ENCODE assay signal across 9 cellular contexts in the genomic region with DNA sequence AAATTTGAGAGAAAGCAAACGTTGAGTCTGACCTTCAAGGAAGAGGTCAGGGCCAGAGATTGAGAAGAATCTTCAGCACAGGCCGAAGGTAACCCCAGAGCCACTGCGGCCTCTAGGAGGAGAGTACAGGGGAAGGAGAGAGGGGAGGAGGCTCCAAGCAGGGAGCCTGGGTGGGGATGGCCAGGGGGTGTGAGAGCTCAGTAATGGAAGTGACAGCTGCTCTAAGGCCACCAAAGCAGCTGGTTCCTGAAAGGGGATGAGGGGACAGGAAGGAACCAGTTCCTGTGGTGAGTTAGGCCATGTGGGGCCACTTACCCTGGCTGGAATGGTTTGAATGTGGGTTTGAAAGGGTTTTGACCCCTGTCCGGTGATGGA. TPM values are rescaled to one million over a fixed set of nuclear protein-coding genes. Genes with fewer than 3 reads are reported as not detected.
DNase-seq lines count a peak whose midpoint lies in the region; ATAC-seq, FAIRE-seq and TF ChIP-seq lines count a peak whose summit lies in the region.
"Had no signal": no experiment of that assay in that cellular context is flagged by ENCODE, and none has a peak within 500 bp of the region (broad histone marks: within the 10 kb centered on the region; RNA-seq: fewer than 3 reads in every experiment).

No MANE protein-coding gene starts in this region.

- no peak for TF ChIP-seq EP300 in GM12878 (IDR thresholded peaks at IDR 0.05; ENCODE audit: borderline replicate concordance in 1 of 2, control insufficient read depth in 1 of 2, low read depth in 2 of 2, low read length in 2 of 2)

- RAD21 ChIA-PET in GM12878 (lab: Charles Lee; ENCODE audit: unreplicated experiment) = interaction anchor here (0.8 to 1.4 kb wide), 4 partner anchors 15 to 164 kb away, joined by 3 to 8 read pairs (median 3); no protein-coding TSS in a partner anchor

- CTCF ChIA-PET in GM12878 (lab: Yijun Ruan, JAX) = interaction anchor here (0.6 to 1.5 kb wide), 6 partner anchors 15 to 181 kb away, joined by 4 to 7 read pairs (median 4); no protein-coding TSS in a partner anchor

- FAIRE-seq in GM12878 (lab: Jason Lieb, UNC) (no peak), urothelium cell line (lab: Jason Lieb, UNC) (no peak)

- in situ Hi-C loops in GM12878 (cut with MboI) = no loop called here

- SMC1A ChIA-PET in GM12878 (lab: Charles Lee; ENCODE audit: uncharacterized antibody, unreplicated experiment) = interaction anchor here (0.6 to 1.0 kb wide), 4 partner anchors 43 to 147 kb away, joined by 3 read pairs; partner anchors contain the start of gene PISD

- WGBS in GM12878 (ENCODE audit: insufficient coverage, insufficient replicate concordance, low lambda C conversion rate, missing lambda C conversion rate) = 47% methylated on average over 4 of the region's 4 CpGs

- no peaks in the 10 kb centered on the region for H3K27me3 ChIP-seq in GM12878 (replicated peaks in 1 of 2; ENCODE audit: control insufficient read depth in 2 of 2, insufficient read depth in 2 of 2, low read length in 1 of 2)

- no peaks in the 10 kb centered on the region for H4K20me1 ChIP-seq in GM12878 (ENCODE audit: control insufficient read depth, insufficient read depth)

- H3K4me3 Mint-ChIP-seq in activated naive CD4-positive, alpha-beta T cell treated with anti-CD3 and anti-CD28 coated beads, Interleukin-2, amount 50 U/mL, for 24 hours = no peak overlapping the region
- no peak overlapping the region for H3K4me3 Mint-ChIP-seq in type B pancreatic cell

- no TSS peak for BruUV-seq in GM12878 (replicated peaks; lab: Mats Ljungman, UMichigan)

- no peak for DNase-seq in activated naive CD4-positive, alpha-beta T cell (lab: John Stamatoyannopoulos, UW)
- no peak for DNase-seq in GM12878 (ENCODE audit: low read depth, low spot score)
- no peak for DNase-seq in type B pancreatic cell (ENCODE audit: extremely low spot score, unreplicated experiment)
- no peak for DNase-seq in NCI-H1092 (lab: John Stamatoyannopoulos, UW)
- DNase-seq in DMS153 (lab: John Stamatoyannopoulos, UW) = no peak
- no peak for DNase-seq in urothelium cell line (ENCODE audit: low spot score)

- intact Hi-C loops in GM12878 (cut with micrococcal nuclease; ENCODE audit: unreplicated experiment) = no loop called here

- no peak for TF ChIP-seq RAD21 in GM12878 (IDR thresholded peaks at IDR 0.05; ENCODE audit: insufficient read depth, low read depth, low read length)

- 0 out of 2 replicates have a peak overlapping the region, but pooled peaks have one; percentile 8 for H3K4me2 ChIP-seq in GM12878 (ENCODE audit: control insufficient read depth, insufficient read depth)

- H3K79me2 ChIP-seq in GM12878 (ENCODE audit: control insufficient read depth, insufficient read depth, low read length) = no peaks in the 10 kb centered on the region

- no peaks in the 10 kb centered on the region for H3K9me3 Mint-ChIP-seq in activated naive CD4-positive, alpha-beta T cell treated with anti-CD3 and anti-CD28 coated beads, Interleukin-2, amount 50 U/mL, for 24 hours
- H3K9me3 Mint-ChIP-seq in type B pancreatic cell = no peaks in the 10 kb centered on the region

- no peak overlapping the region for H2AFZ ChIP-seq in GM12878 (ENCODE audit: control insufficient read depth, low read depth, low read length)

- no peaks in the 10 kb centered on the region for H3K27me3 Mint-ChIP-seq in activated naive CD4-positive, alpha-beta T cell treated with anti-CD3 and anti-CD28 coated beads, Interleukin-2, amount 50 U/mL, for 24 hours
- H3K27me3 Mint-ChIP-seq in type B pancreatic cell = no peaks in the 10 kb centered on the region

- peak overlapping the region; percentile 55 for H3K27ac ChIP-seq in GM12878 (ENCODE audit: control insufficient read depth, insufficient read depth)
- H3K27ac ChIP-seq: C4-2B had no signal

- no peak overlapping the region for H3K4me3 ChIP-seq in GM12878

- TF ChIP-seq POLR2A in GM12878 (IDR thresholded peaks at IDR 0.05; ENCODE audit: low read depth, low read length) = no peak

- peak overlapping the region; percentile 88 for H3K27ac Mint-ChIP-seq in activated naive CD4-positive, alpha-beta T cell treated with anti-CD3 and anti-CD28 coated beads, Interleukin-2, amount 50 U/mL, for 24 hours
- H3K27ac Mint-ChIP-seq in type B pancreatic cell = peak overlapping the region; percentile 10

- peaks cover 16% of the 10 kb centered on the region for H3K4me1 ChIP-seq in GM12878 (ENCODE audit: control insufficient read depth, insufficient read depth, low read length)

- peaks cover 16% of the 10 kb centered on the region for H3K4me1 Mint-ChIP-seq in activated naive CD4-positive, alpha-beta T cell treated with anti-CD3 and anti-CD28 coated beads, Interleukin-2, amount 50 U/mL, for 24 hours
- H3K4me1 Mint-ChIP-seq in type B pancreatic cell (ENCODE audit: unreplicated experiment) = peaks cover 12% of the 10 kb centered on the region

- H3K9me3 ChIP-seq in GM12878 (replicated peaks; ENCODE audit: control insufficient read depth, insufficient read depth, low read length) = no peaks in the 10 kb centered on the region

- TF ChIP-seq CTCF in GM12878 (IDR thresholded peaks at IDR 0.05 in 2 of 3, conservative IDR thresholded peaks at IDR 0.05 in 1 of 3; ENCODE audit: control insufficient read depth in 2 of 3, extremely low read depth in 1 of 3, insufficient read depth in 1 of 3, low read depth in 3 of 3, low read length in 3 of 3) (no peak), type B pancreatic cell (conservative IDR thresholded peaks at IDR 0.05) (no peak)

- peaks cover 25 to 42% of the 10 kb centered on the region in 2 experiments; a peak in 3 of 4 replicates for H3K36me3 ChIP-seq in GM12878 (ENCODE audit: control insufficient read depth in 2 of 2, insufficient read depth in 2 of 2, low read length in 1 of 2)

- POLR2A ChIA-PET in GM12878 (lab: Charles Lee) = no interaction called here

- H3K9ac ChIP-seq in GM12878 (ENCODE audit: control insufficient read depth, insufficient read depth, low read length) = no peak overlapping the region

- ATAC-seq in HG03354 (IDR thresholded peaks at IDR 0.05; ENCODE audit: poor library complexity, severe bottlenecking, unreplicated experiment) = peak; percentile 16
- ATAC-seq in GM12878 = peak; percentile 15; the same call in 2 of the 3 replicates

- H3K36me3 Mint-ChIP-seq in activated naive CD4-positive, alpha-beta T cell treated with anti-CD3 and anti-CD28 coated beads, Interleukin-2, amount 50 U/mL, for 24 hours = peaks cover 4% of the 10 kb centered on the region
- peaks cover 3% of the 10 kb centered on the region for H3K36me3 Mint-ChIP-seq in type B pancreatic cell

TF ChIP-seq in GM12878, 131 proteins besides CTCF, POLR2A, EP300 and RAD21:
- TF ChIP-seq HDAC6 (IDR thresholded peaks at IDR 0.05; ENCODE audit: unreplicated experiment) = no peak
- TF ChIP-seq YY1 (IDR thresholded peaks at IDR 0.05; ENCODE audit: low read depth, low read length) = no peak
- no peak for TF ChIP-seq CEBPB (IDR thresholded peaks at IDR 0.05; ENCODE audit: borderline replicate concordance in 1 of 2, low read depth in 2 of 2, low read length in 2 of 2)
- 0 out of 4 replicates have a peak, but pooled peaks of 1 of the 2 experiments have one; percentile 23 for TF ChIP-seq ETV6 (conservative IDR thresholded peaks at IDR 0.05 in 1 of 2, IDR thresholded peaks at IDR 0.05 in 1 of 2; ENCODE audit: borderline replicate concordance in 1 of 2, low read depth in 1 of 2)
- no peak for TF ChIP-seq KLF5 (IDR thresholded peaks at IDR 0.05; ENCODE audit: partially characterized antibody)
- TF ChIP-seq MTA3 (IDR thresholded peaks at IDR 0.05; ENCODE audit: borderline replicate concordance, low read length) = peak; percentile 21; the same call in 1 of the 2 replicates
- TF ChIP-seq ATF2 (IDR thresholded peaks at IDR 0.05; ENCODE audit: low read length) = no peak
- no peak for TF ChIP-seq ZNF24 (IDR thresholded peaks at IDR 0.05)
- TF ChIP-seq RUNX3 (IDR thresholded peaks at IDR 0.05; ENCODE audit: low read length) = no peak
- 0 out of 2 replicates have a peak, but pooled peaks have one; percentile 21 for TF ChIP-seq POLR2AphosphoS5 (IDR thresholded peaks at IDR 0.05; ENCODE audit: low read length)
- no peak for TF ChIP-seq NFXL1 (IDR thresholded peaks at IDR 0.05; ENCODE audit: borderline replicate concordance)
- no peak for TF ChIP-seq IKZF1 (conservative IDR thresholded peaks at IDR 0.05)
- no peak for TF ChIP-seq STAT1 (conservative IDR thresholded peaks at IDR 0.05)

RNA-seq across cellular contexts. Expression of gene PISD, which starts 46.1 kb away (rescaled TPM):
- total RNA-seq in GM12878 (2013; cell fraction: nucleolus; rRNA removed) = 75.1 and 77.2 TPM in 2 replicates
- 41.3 and 44.7 TPM in 2 replicates for total RNA-seq in GM12878 (2014; rRNA removed)
- 24.2 and 25.8 TPM in 2 replicates for total RNA-seq in GM12878 (2014; rRNA removed; fragmentation: Illumina TruSeq; extraction: Trizol)
- total RNA-seq in GM12878 (2021) = 62.7 and 63.4 TPM in 2 replicates
- 18.1 TPM for polyA plus RNA-seq in GM12878 (2011; ENCODE audit: low read depth)
- polyA plus RNA-seq in GM12878 (2011; rRNA removed) = 22.5 and 46.8 TPM in 2 replicates
- polyA plus RNA-seq in GM12878 (2011; cell fraction: cytosol; rRNA removed) = 66.2 and 74.7 TPM in 2 replicates
- polyA plus RNA-seq in GM12878 (2011; cell fraction: nucleus; rRNA removed) = 157 and 166 TPM in 2 replicates
- 34.4 and 39.1 TPM in 2 replicates for polyA plus RNA-seq in GM12878 (2012)
- polyA plus RNA-seq in GM12878 (2014; fragmentation: Illumina TruSeq; extraction: Trizol) = 24.5 and 36.9 TPM in 2 replicates
- 10 to 100 TPM; 31.1 to 44.9 TPM for polyA plus RNA-seq in GM12878 (2014; fragmentation: Nextera tagmentation; extraction: Ambion mirVana)
- 49.1 and 51.4 TPM in 2 replicates for polyA plus RNA-seq in GM12878 (2014; rRNA removed)
- 10 to 100 TPM; 48.3 to 54.9 TPM for polyA plus RNA-seq in GM12878 (2016; fragmentation: Nextera tagmentation; extraction: Ambion mirVana)
- 28.3 and 51.8 TPM in 2 replicates for polyA minus RNA-seq in GM12878 (2011; rRNA and poly(A)+ RNA removed)
- 19.8 and 21.5 TPM in 2 replicates for polyA minus RNA-seq in GM12878 (2011; cell fraction: cytosol; rRNA and poly(A)+ RNA removed)
- polyA minus RNA-seq in GM12878 (2011; cell fraction: nucleus; rRNA and poly(A)+ RNA removed) = 24.8 and 28.7 TPM in 2 replicates
- 39.5 and 47.6 TPM in 2 replicates for total RNA-seq in type B pancreatic cell (ENCODE audit: low replicate concordance)
